ENCODE assay signal across 15 cellular contexts in the genomic region with DNA sequence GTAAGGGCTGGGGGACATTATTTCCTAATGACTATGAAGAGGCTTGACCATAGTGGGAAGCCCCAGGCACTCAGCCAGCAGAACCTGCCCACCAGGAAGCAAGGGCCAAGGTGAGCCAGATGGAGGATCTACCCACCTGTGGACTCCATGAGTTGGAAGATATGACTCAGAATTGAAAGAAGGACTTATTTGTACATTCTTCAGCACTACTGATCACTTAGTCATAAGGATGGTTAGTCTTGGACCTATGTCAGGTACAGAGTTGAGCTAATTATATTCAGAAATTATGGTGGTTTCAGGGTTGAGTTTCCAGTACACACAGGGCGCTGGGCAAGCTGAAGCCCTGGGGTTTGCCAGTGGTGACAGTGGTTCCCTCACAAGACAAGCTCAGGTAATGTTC. TPM values are rescaled to one million over a fixed set of nuclear protein-coding genes. Genes with fewer than 3 reads are reported as not detected.
DNase-seq lines count a peak whose midpoint lies in the region; ATAC-seq, FAIRE-seq and TF ChIP-seq lines count a peak whose summit lies in the region.
"Had no signal": no experiment of that assay in that cellular context is flagged by ENCODE, and none has a peak within 500 bp of the region (broad histone marks: within the 10 kb centered on the region; RNA-seq: fewer than 3 reads in every experiment).

No MANE protein-coding gene starts in this region.

- H3K36me3 ChIP-seq in keratinocyte (ENCODE audit: control insufficient read depth in 2 of 2, extremely low read depth in 1 of 2, insufficient read depth in 2 of 2, low read length in 2 of 2) = no peaks in the 10 kb centered on the region
- H3K36me3 ChIP-seq in tibial artery = no peaks in the 10 kb centered on the region
- no peaks in the 10 kb centered on the region for H3K36me3 ChIP-seq in psoas muscle (ENCODE audit: insufficient read depth in 1 of 2, low read depth in 1 of 2)
- H3K36me3 ChIP-seq in H7 (replicated peaks; ENCODE audit: control insufficient read depth, insufficient read depth, low read length) = no peaks in the 10 kb centered on the region
- H3K36me3 ChIP-seq: BLaER1 treated with 17β-estradiol and CSF1 and Interleukin-3, amounts not matched to agents 10 nM and 100 nM; left ventricle myocardium inferior had no signal

- WGBS in psoas muscle, 3 donors = 62 to 85% (median 76%) methylated on average over 1 of the region's 1 CpG

- peaks cover 2% of the 10 kb centered on the region for H3K9me3 ChIP-seq in keratinocyte (ENCODE audit: control insufficient read depth, low read depth, low read length)
- peaks cover 0 to 5% (median 0%) of the 10 kb centered on the region in 3 donors for H3K9me3 ChIP-seq in tibial artery
- H3K9me3 ChIP-seq in psoas muscle = peaks cover 6% of the 10 kb centered on the region

- dilution Hi-C loops in keratinocyte (cut with MboI; ENCODE audit: extremely low pct_ligation_motif_present, low sequenced_read_pairs) = no loop called here

- peak overlapping the region; percentile 49 for H3K4me2 ChIP-seq in keratinocyte (ENCODE audit: control insufficient read depth, extremely low read depth, insufficient read depth, low read depth, low read length)
- H3K4me2 ChIP-seq: BLaER1 treated with 17β-estradiol and CSF1 and Interleukin-3, amounts not matched to agents 10 nM and 100 nM had no signal

- peak; percentile 67 for ATAC-seq in GM18861 (IDR thresholded peaks at IDR 0.05; ENCODE audit: unreplicated experiment)
- peak; percentile 61 for ATAC-seq in GM21515 (IDR thresholded peaks at IDR 0.05; ENCODE audit: unreplicated experiment)
- peak; percentile 77 for ATAC-seq in HG03378 (IDR thresholded peaks at IDR 0.05; ENCODE audit: unreplicated experiment)
- ATAC-seq in psoas muscle = no peak
- ATAC-seq: WTC11 had no signal

- H3K4me3 ChIP-seq in keratinocyte (ENCODE audit: control insufficient read depth in 2 of 3, extremely low read depth in 1 of 3, insufficient read depth in 2 of 3, low read depth in 1 of 3, low read length in 3 of 3) (no peak overlapping the region), tibial artery (no peak overlapping the region), psoas muscle (no peak overlapping the region), H7 (ENCODE audit: insufficient read depth, low read depth, low read length) (no peak overlapping the region)
- H3K4me3 ChIP-seq: BLaER1 treated with 17β-estradiol and CSF1 and Interleukin-3, amounts not matched to agents 10 nM and 100 nM; left ventricle myocardium inferior had no signal

- H3K27ac ChIP-seq in keratinocyte (ENCODE audit: control insufficient read depth, insufficient read depth, low read length) = peak overlapping the region; percentile 1
- no peak overlapping the region for H3K27ac ChIP-seq in tibial artery
- no peak overlapping the region for H3K27ac ChIP-seq in psoas muscle
- H3K27ac ChIP-seq: BLaER1 treated with 17β-estradiol and CSF1 and Interleukin-3, amounts not matched to agents 10 nM and 100 nM; left ventricle myocardium inferior had no signal

- TF ChIP-seq CTCF in keratinocyte (optimal IDR thresholded peaks at IDR 0.05 in 1 of 3, IDR thresholded peaks at IDR 0.05 in 1 of 3, conservative IDR thresholded peaks at IDR 0.05 in 1 of 3; ENCODE audit: extremely low read depth in 1 of 3, insufficient read depth in 2 of 3, low read length in 3 of 3) (no peak), tibial artery (IDR thresholded peaks at IDR 0.05) (no peak), psoas muscle (IDR thresholded peaks at IDR 0.05) (no peak)

- H3K4me1 ChIP-seq in keratinocyte (ENCODE audit: control insufficient read depth, extremely low read depth, insufficient read depth, low read length) = peaks cover 11% of the 10 kb centered on the region
- H3K4me1 ChIP-seq in tibial artery = no peaks in the 10 kb centered on the region
- H3K4me1 ChIP-seq in psoas muscle = no peaks in the 10 kb centered on the region
- H3K4me1 ChIP-seq: left ventricle myocardium inferior had no signal

- peak; percentile 85 for FAIRE-seq in keratinocyte (lab: Jason Lieb, UNC)
- FAIRE-seq: H1 had no signal

- DNase-seq in keratinocyte (ENCODE audit: low read depth, low spot score) (peak; percentile 69), tibial artery (no peak), globus pallidus (ENCODE audit: low spot score) (no peak), psoas muscle (no peak), H7 (no peak)
- DNase-seq: activated naive CD4-positive, alpha-beta T cell treated with anti-CD3 and anti-CD28 coated beads, Interleukin-2, amount 10 ng/mL, durations not matched to agents 7 days and 5 days; left ventricle myocardium inferior; T-helper 1 cell had no signal

- H3K9ac ChIP-seq in keratinocyte (ENCODE audit: control insufficient read depth, extremely low read depth, insufficient read depth, low read length) = no peak overlapping the region
- H3K9ac ChIP-seq: BLaER1 treated with 17β-estradiol and CSF1 and Interleukin-3, amounts not matched to agents 10 nM and 100 nM had no signal

- intact Hi-C loops in tibial artery (cut with DNase I; ENCODE audit: low total_unique reads) (no loop called here), psoas muscle (cut with DNase I) (no loop called here)

- no peaks in the 10 kb centered on the region for H3K79me2 ChIP-seq in keratinocyte (ENCODE audit: control insufficient read depth, insufficient read depth, low read length)

- no peaks in the 10 kb centered on the region for H3K9me1 ChIP-seq in keratinocyte (ENCODE audit: control insufficient read depth, extremely low read depth, insufficient read depth, low read length)

- H2AFZ ChIP-seq in keratinocyte (ENCODE audit: control insufficient read depth, low read length) = no peak overlapping the region

- H4K20me1 ChIP-seq in keratinocyte (ENCODE audit: control insufficient read depth, extremely low read depth, insufficient read depth, low read length) = no peaks in the 10 kb centered on the region
- H4K20me1 ChIP-seq: BLaER1 treated with 17β-estradiol and CSF1 and Interleukin-3, amounts not matched to agents 10 nM and 100 nM had no signal

- H3K27me3 ChIP-seq in keratinocyte (ENCODE audit: control insufficient read depth, extremely low read depth, insufficient read depth, low read length) (no peaks in the 10 kb centered on the region), tibial artery (peaks cover 0 to 2% of the 10 kb centered on the region in 2 donors), psoas muscle (ENCODE audit: insufficient read depth in 3 of 3, low read length in 2 of 3) (peaks cover 0 to 2% (median 0%) of the 10 kb centered on the region in 3 donors), H7 (ENCODE audit: control insufficient read depth, insufficient read depth, low read length) (no peaks in the 10 kb centered on the region)
- H3K27me3 ChIP-seq: BLaER1 treated with 17β-estradiol and CSF1 and Interleukin-3, amounts not matched to agents 10 nM and 100 nM had no signal

RNA-seq across cellular contexts. Expression of a gene that starts 24.0 kb away (rescaled TPM):
- polyA plus RNA-seq in keratinocyte (0.01 TPM in 1 of 3 replicates, not detected in the others), psoas muscle (under 1 TPM in 2 of 3 donors, not detected in 1; 0.01 to 0.03 TPM)
- not detected for polyA plus RNA-seq in keratinocyte (2011; ENCODE audit: low read depth)
- not detected in 2 replicates for polyA plus RNA-seq in keratinocyte (2011; cell fraction: cytosol; rRNA removed)
- polyA plus RNA-seq in keratinocyte (2011; cell fraction: nucleus; rRNA removed) = 0.01 TPM in 1 of 2 replicates, not detected in the other
- polyA plus RNA-seq in keratinocyte (2012; ENCODE audit: low replicate concordance) = not detected in 2 replicates
- polyA minus RNA-seq in keratinocyte = 0.19 TPM in 1 of 3 replicates, not detected in the others
- polyA minus RNA-seq in keratinocyte (2011; cell fraction: cytosol; rRNA and poly(A)+ RNA removed) = not detected
- polyA minus RNA-seq in keratinocyte (2011; cell fraction: nucleus; rRNA and poly(A)+ RNA removed) = 0.54 TPM in 1 of 2 replicates, not detected in the other
- under 1 TPM in 3 of 4 donors, not detected in 1; 0.17 to 0.62 (median 0.34) TPM for total RNA-seq in psoas muscle
- total RNA-seq in H7 (2014; rRNA removed; shearing (Covaris generic)) = 0.52 and 1.3 TPM in 2 replicates
- total RNA-seq: myocyte had no signal

Comparison
In these comparisons a context has a peak if more than half of its experiments do, and no peak if none do; other contexts are left out.
1. ATAC-seq: peak in GM18861 (single experiment), GM21515 (single experiment) and HG03378 (single experiment); none in psoas muscle (0 of 4).